Comparison of ENCODE assay signal across 8 cellular contexts in genomic region chr1:108512239-108513071, GRCh38. TPM values are rescaled to one million over a fixed set of nuclear protein-coding genes. Genes with fewer than 3 reads are reported as not detected.
DNase-seq lines count a peak whose midpoint lies in the region; ATAC-seq and TF ChIP-seq lines count a peak whose summit lies in the region.

No MANE protein-coding gene starts in this region.

- TF ChIP-seq CTCF in AG09309 (IDR thresholded peaks at IDR 0.05; ENCODE audit: control insufficient read depth, insufficient read depth, low read depth, low read length, missing control alignments) (peak; percentile 66), body of pancreas (IDR thresholded peaks at IDR 0.05) (peak; percentile 70 to 93 (median 88)), uterus (IDR thresholded peaks at IDR 0.05) (peak; percentile 82 to 87 (median 86))

- TF ChIP-seq POLR2A in body of pancreas (IDR thresholded peaks at IDR 0.05) (no peak), uterus (IDR thresholded peaks at IDR 0.05) (no peak)

- no peaks in the 10 kb centered on the region for H3K4me1 ChIP-seq in body of pancreas
- no peaks in the 10 kb centered on the region for H3K4me1 ChIP-seq in uterus

- ATAC-seq in GM18858 (IDR thresholded peaks at IDR 0.05; ENCODE audit: unreplicated experiment) (peak; percentile 66), body of pancreas (peak; percentile 66), left colon (peak; percentile 66)

- intact Hi-C loops in body of pancreas (cut with DNase I), result loop anchor here (5.0 to 10.0 kb wide), 3 partner anchors 52 to 382 kb away; partner anchors contain the start of gene EEIG2
- intact Hi-C loops in left colon (cut with DNase I, micrococcal nuclease), result loop anchor here in 1 of 2 donors (2.0 to 5.0 kb wide), 2 partner anchors 48 to 130 kb away; partner anchors contain the start of gene EEIG2
- intact Hi-C loops in uterus (cut with DNase I; ENCODE audit: low total_unique reads), result loop anchor here (5.0 kb wide), 1 partner anchor 135 kb away; no protein-coding TSS in a partner anchor

- no peaks in the 10 kb centered on the region for H3K9me3 ChIP-seq in body of pancreas
- no peaks in the 10 kb centered on the region for H3K9me3 ChIP-seq in uterus

- 38 to 41% methylated on average over 6 of the region's 6 CpGs for WGBS in body of pancreas, 2 donors

- no peak overlapping the region for H3K27ac ChIP-seq in body of pancreas
- no peak overlapping the region for H3K27ac ChIP-seq in uterus

- H3K4me3 ChIP-seq in AG09309 (ENCODE audit: control insufficient read depth, low read depth, low read length) (no peak overlapping the region), body of pancreas (no peak overlapping the region), uterus (no peak overlapping the region)

- no peaks in the 10 kb centered on the region for H3K36me3 ChIP-seq in body of pancreas (replicated peaks in 1 of 2; ENCODE audit: insufficient read depth in 1 of 2, low read depth in 2 of 2)
- no peaks in the 10 kb centered on the region for H3K36me3 ChIP-seq in uterus

- H3K27me3 ChIP-seq in body of pancreas, result no peaks in the 10 kb centered on the region
- H3K27me3 ChIP-seq in uterus, result no peaks in the 10 kb centered on the region

- DNase-seq in AG09309 (ENCODE audit: low read depth), result no peak
- DNase-seq in NCI-H2171 treated with DMSO at 0.1 percent for 48 hours (lab: John Stamatoyannopoulos, UW), result peak; percentile 39
- DNase-seq in body of pancreas, result no peak
- no peak for DNase-seq in left colon
- DNase-seq in uterus, result no peak
- DNase-seq in NCI-H1436 treated with DMSO at 0.1 percent for 48 hours (lab: John Stamatoyannopoulos, UW), result no peak
- no peak for DNase-seq in activated naive CD4-positive, alpha-beta T cell (lab: John Stamatoyannopoulos, UW)

RNA-seq across cellular contexts. Expression of gene EEIG2, which starts 47.4 kb away (rescaled TPM):
- total RNA-seq in body of pancreas (1 to 10 TPM; 7.0 to 9.2 TPM), left colon (10 to 100 TPM; 31.1 to 35.8 TPM), uterus (10 to 100 TPM in 3 of 4 donors, 1 to 10 TPM in 1; 1.3 to 55.4 (median 13.1) TPM)
